ENCODE assay signal across 31 cellular contexts in genomic region chr1:46112108-46112507, GRCh38.
"Had no signal": no experiment of that assay in that cellular context is flagged by ENCODE, and none has a peak within 500 bp of the region (broad histone marks: within the 10 kb centered on the region; RNA-seq: fewer than 3 reads in every experiment).

No MANE protein-coding gene starts in this region.

- H3K4me1 Mint-ChIP-seq: activated CD4-positive, alpha-beta T cell treated with anti-CD3 and anti-CD28 coated beads for 36 hours; activated naive CD8-positive, alpha-beta T cell treated with anti-CD3 and anti-CD28 coated beads, Interleukin-2, amount 50 U/mL, for 24 hours had no signal

- FAIRE-seq: colon had no signal

- H3K36me3 Mint-ChIP-seq: activated CD4-positive, alpha-beta memory T cell treated with anti-CD3 and anti-CD28 coated beads for 36 hours; activated CD8-positive, alpha-beta memory T cell treated with anti-CD3 and anti-CD28 coated beads, Interleukin-2, amount 10 ng/mL, durations not matched to agents 7 days and 5 days; activated naive CD4-positive, alpha-beta T cell treated with anti-CD3 and anti-CD28 coated beads, Interleukin-2, amount 10 ng/mL, durations not matched to agents 7 days and 5 days; activated naive CD4-positive, alpha-beta T cell treated with anti-CD3 and anti-CD28 coated beads, Interleukin-2, amount 50 U/mL, for 72 hours had no signal

- H3K27ac Mint-ChIP-seq: activated CD4-positive, alpha-beta memory T cell treated with anti-CD3 and anti-CD28 coated beads for 36 hours; activated CD4-positive, alpha-beta T cell treated with anti-CD3 and anti-CD28 coated beads for 36 hours; activated CD4-positive, alpha-beta T cell treated with anti-CD3 and anti-CD28 coated beads, Interleukin-2, amount 10 ng/mL, durations not matched to agents 24 days and 14 days; activated CD8-positive, alpha-beta memory T cell treated with anti-CD3 and anti-CD28 coated beads, Interleukin-2, amount 10 ng/mL, durations not matched to agents 7 days and 5 days; activated CD8-positive, alpha-beta T cell treated with anti-CD3 and anti-CD28 coated beads, Interleukin-2, amount 10 ng/mL, durations not matched to agents 7 days and 5 days; activated naive CD4-positive, alpha-beta T cell treated with anti-CD3 and anti-CD28 coated beads, Interleukin-2, amount 10 ng/mL, durations not matched to agents 7 days and 5 days; activated naive CD4-positive, alpha-beta T cell treated with anti-CD3 and anti-CD28 coated beads, Interleukin-2, amount 50 U/mL, for 72 hours; activated naive CD8-positive, alpha-beta T cell treated with anti-CD3 and anti-CD28 coated beads, Interleukin-2, amount 50 U/mL, for 24 hours; effector memory CD8-positive, alpha-beta T cell had no signal

- H3K36me3 ChIP-seq: adrenal gland, gastroesophageal sphincter had no signal

- ATAC-seq: activated CD4-positive, alpha-beta T cell treated with anti-CD3 and anti-CD28 coated beads for 36 hours; activated CD8-positive, alpha-beta memory T cell treated with anti-CD3 and anti-CD28 coated beads, Interleukin-2, amount 10 ng/mL, durations not matched to agents 7 days and 5 days; activated CD8-positive, alpha-beta T cell treated with anti-CD3 and anti-CD28 coated beads, Interleukin-2, amount 10 ng/mL, durations not matched to agents 7 days and 5 days; activated naive CD4-positive, alpha-beta T cell treated with anti-CD3 and anti-CD28 coated beads, Interleukin-2, amount 50 U/mL, for 72 hours; activated naive CD8-positive, alpha-beta T cell treated with anti-CD3 and anti-CD28 coated beads, Interleukin-2, amount 50 U/mL, for 24 hours; body of pancreas; effector memory CD8-positive, alpha-beta T cell; foreskin keratinocyte; gastroesophageal sphincter; heart right ventricle had no signal

- H3K4me3 ChIP-seq: adrenal gland, body of pancreas, esophagus muscularis mucosa, gastroesophageal sphincter, heart right ventricle had no signal

- H3K9me3 Mint-ChIP-seq: activated CD4-positive, alpha-beta memory T cell treated with anti-CD3 and anti-CD28 coated beads for 36 hours; activated CD4-positive, alpha-beta T cell treated with anti-CD3 and anti-CD28 coated beads, Interleukin-2, amount 10 ng/mL, durations not matched to agents 24 days and 14 days; activated naive CD4-positive, alpha-beta T cell treated with anti-CD3 and anti-CD28 coated beads, Interleukin-2, amount 10 ng/mL, durations not matched to agents 7 days and 5 days; activated naive CD4-positive, alpha-beta T cell treated with anti-CD3 and anti-CD28 coated beads, Interleukin-2, amount 50 U/mL, for 72 hours; activated naive CD8-positive, alpha-beta T cell treated with anti-CD3 and anti-CD28 coated beads, Interleukin-2, amount 50 U/mL, for 24 hours; effector memory CD8-positive, alpha-beta T cell had no signal

- H3K27ac ChIP-seq: adrenal gland, body of pancreas, esophagus muscularis mucosa, foreskin keratinocyte, gastroesophageal sphincter had no signal

- H3K4me1 ChIP-seq: body of pancreas had no signal

- DNase-seq: activated CD4-positive, alpha-beta memory T cell treated with anti-CD3 and anti-CD28 coated beads for 36 hours; activated CD4-positive, alpha-beta T cell treated with anti-CD3 and anti-CD28 coated beads for 36 hours; activated CD4-positive, alpha-beta T cell treated with anti-CD3 and anti-CD28 coated beads, Interleukin-2, amount 10 ng/mL, durations not matched to agents 24 days and 14 days; activated CD4-positive, CD25-positive, alpha-beta regulatory T cell; activated CD4-positive, CD25-positive, alpha-beta regulatory T cell treated with anti-CD3 and anti-CD28 coated beads, Interleukin-2, amount 50 U/mL, for 72 hours; activated CD8-positive, alpha-beta memory T cell treated with anti-CD3 and anti-CD28 coated beads, Interleukin-2, amount 10 ng/mL, durations not matched to agents 7 days and 5 days; activated CD8-positive, alpha-beta memory T cell treated with anti-CD3 and anti-CD28 coated beads, Interleukin-2, amount 50 U/mL, for 4 hours; activated CD8-positive, alpha-beta T cell treated with anti-CD3 and anti-CD28 coated beads, Interleukin-2, amount 10 ng/mL, durations not matched to agents 7 days and 5 days; activated gamma-delta T cell; activated naive CD4-positive, alpha-beta T cell; activated naive CD4-positive, alpha-beta T cell treated with anti-CD3 and anti-CD28 coated beads, Interleukin-2, amount 10 ng/mL, durations not matched to agents 7 days and 5 days; activated naive CD8-positive, alpha-beta T cell treated with anti-CD3 and anti-CD28 coated beads, Interleukin-2, amount 50 U/mL, for 24 hours; activated T-cell treated with anti-CD3 and anti-CD28 coated beads, Interleukin-2, amount 50 U/mL, for 1 hour; activated T-cell treated with anti-CD3 and anti-CD28 coated beads, Interleukin-2, amount 50 U/mL, for 48 hours; adrenal gland; amygdala; aorta; body of pancreas; caudate nucleus; cortex of kidney; dermis blood vessel endothelial cell; effector CD4-positive, alpha-beta T cell; effector memory CD8-positive, alpha-beta T cell; erythroblast; foreskin keratinocyte; heart right ventricle; T-helper 2 cell had no signal

- H3K4me3 Mint-ChIP-seq: activated CD4-positive, alpha-beta memory T cell treated with anti-CD3 and anti-CD28 coated beads for 36 hours; activated CD4-positive, alpha-beta T cell treated with anti-CD3 and anti-CD28 coated beads for 36 hours; activated CD4-positive, alpha-beta T cell treated with anti-CD3 and anti-CD28 coated beads, Interleukin-2, amount 10 ng/mL, durations not matched to agents 24 days and 14 days; activated CD8-positive, alpha-beta memory T cell treated with anti-CD3 and anti-CD28 coated beads, Interleukin-2, amount 10 ng/mL, durations not matched to agents 7 days and 5 days; activated CD8-positive, alpha-beta T cell treated with anti-CD3 and anti-CD28 coated beads, Interleukin-2, amount 10 ng/mL, durations not matched to agents 7 days and 5 days; activated naive CD4-positive, alpha-beta T cell treated with anti-CD3 and anti-CD28 coated beads, Interleukin-2, amount 10 ng/mL, durations not matched to agents 7 days and 5 days; activated naive CD8-positive, alpha-beta T cell treated with anti-CD3 and anti-CD28 coated beads, Interleukin-2, amount 50 U/mL, for 24 hours; effector memory CD8-positive, alpha-beta T cell had no signal

- H3K9me3 ChIP-seq: adrenal gland, body of pancreas, esophagus muscularis mucosa, gastroesophageal sphincter, heart right ventricle had no signal

- H3K27me3 ChIP-seq: adrenal gland, body of pancreas, esophagus muscularis mucosa, foreskin keratinocyte, gastroesophageal sphincter, heart right ventricle had no signal

- H3K27me3 Mint-ChIP-seq: activated CD8-positive, alpha-beta memory T cell treated with anti-CD3 and anti-CD28 coated beads, Interleukin-2, amount 10 ng/mL, durations not matched to agents 7 days and 5 days; effector memory CD8-positive, alpha-beta T cell had no signal
